18 cellular contexts compared by ENCODE assay signal in the genomic region with DNA sequence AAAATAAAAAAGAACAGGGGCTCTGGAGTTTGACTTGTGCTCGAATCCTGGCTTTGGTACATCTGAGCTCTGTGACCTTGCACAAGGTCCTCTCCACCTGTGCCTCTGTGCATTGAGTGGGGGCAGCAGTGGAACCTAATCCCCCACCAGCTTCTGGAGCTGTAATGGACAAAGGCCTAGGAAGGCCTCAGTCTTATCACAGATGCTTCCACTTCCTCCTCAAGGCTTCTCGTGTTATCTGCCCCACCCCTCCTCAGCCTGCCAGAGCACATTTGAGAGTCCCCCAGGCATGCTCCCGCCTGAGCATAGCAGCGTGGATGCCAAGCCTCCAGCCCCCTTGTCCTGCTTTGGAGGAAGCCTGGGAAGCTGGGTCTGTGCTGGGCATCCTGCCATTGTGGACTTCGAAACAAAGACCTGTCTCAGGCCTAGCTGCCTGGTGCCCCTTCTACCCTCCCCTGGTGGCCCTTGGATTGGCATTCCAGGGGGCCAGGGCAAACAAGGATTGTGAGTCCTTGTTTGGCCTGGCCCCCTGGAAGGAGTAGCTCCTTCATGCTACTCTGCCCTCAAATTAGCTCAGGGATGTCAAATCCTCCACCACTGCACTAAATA. TPM values are rescaled to one million over a fixed set of nuclear protein-coding genes. Genes with fewer than 3 reads are reported as not detected.
A peak's percentile ranks its signal among the peaks of the same experiment; 100 is the strongest.
DNase-seq lines count a peak whose midpoint lies in the region; ATAC-seq and TF ChIP-seq lines count a peak whose summit lies in the region.
"Had no signal": no experiment of that assay in that cellular context is flagged by ENCODE, and none has a peak within 500 bp of the region (broad histone marks: within the 10 kb centered on the region; RNA-seq: fewer than 3 reads in every experiment).

No MANE protein-coding gene starts in this region.

- no peak for ATAC-seq in T-helper 17 cell
- ATAC-seq: A549 had no signal

- no peaks in the 10 kb centered on the region for H3K36me3 ChIP-seq in endodermal cell (ENCODE audit: control insufficient read depth, insufficient read depth, low read length)
- H3K36me3 ChIP-seq: HAP-1 had no signal

- no peaks in the 10 kb centered on the region for H3K9me3 Mint-ChIP-seq in T-helper 1 cell treated with Interleukin-12 subunit alpha and Interleukin-12 subunit beta and Interleukin-4 antibody, amounts not matched to agents 30 μg/mL and 1 μg/mL, for 36 hours
- no peaks in the 10 kb centered on the region for H3K9me3 Mint-ChIP-seq in endodermal cell
- peaks cover 5% of the 10 kb centered on the region for H3K9me3 Mint-ChIP-seq in type B pancreatic cell
- peaks cover 3% of the 10 kb centered on the region for H3K9me3 Mint-ChIP-seq in nephron progenitor cell

- WGBS in endodermal cell (ENCODE audit: insufficient coverage in 1 of 2, insufficient read length in 1 of 2), 2 experiments = 85% methylated on average over 4 to 5 of the region's 5 CpGs

- no peak overlapping the region for H3K27ac ChIP-seq in endodermal cell (ENCODE audit: low read depth, low read length)
- H3K27ac ChIP-seq: A549, vagina had no signal

- peaks cover 31% of the 10 kb centered on the region for H3K4me1 Mint-ChIP-seq in T-helper 1 cell treated with Interleukin-12 subunit alpha and Interleukin-12 subunit beta and Interleukin-4 antibody, amounts not matched to agents 30 μg/mL and 1 μg/mL, for 36 hours (ENCODE audit: low read depth)
- H3K4me1 Mint-ChIP-seq in T-helper 17 cell = peaks cover 10% of the 10 kb centered on the region
- H3K4me1 Mint-ChIP-seq in endodermal cell = peaks cover 19% of the 10 kb centered on the region
- peaks cover 5% of the 10 kb centered on the region for H3K4me1 Mint-ChIP-seq in type B pancreatic cell (ENCODE audit: unreplicated experiment)
- H3K4me1 Mint-ChIP-seq in nephron progenitor cell = peaks cover 5% of the 10 kb centered on the region

- H3K36me3 Mint-ChIP-seq in T-helper 1 cell treated with Interleukin-12 subunit alpha and Interleukin-12 subunit beta and Interleukin-4 antibody, amounts not matched to agents 30 μg/mL and 1 μg/mL, for 36 hours (ENCODE audit: low read depth) = peaks cover 9% of the 10 kb centered on the region
- H3K36me3 Mint-ChIP-seq in T-helper 17 cell (ENCODE audit: low read depth) (peaks cover 2% of the 10 kb centered on the region), endodermal cell (ENCODE audit: low read depth) (peaks cover 2% of the 10 kb centered on the region), type B pancreatic cell (no peaks in the 10 kb centered on the region), nephron progenitor cell (ENCODE audit: low read depth) (no peaks in the 10 kb centered on the region)

- DNase-seq in T-helper 1 cell (no peak), T-helper 17 cell (no peak), endodermal cell (no peak), putamen (ENCODE audit: low spot score) (peak; percentile 79), type B pancreatic cell (ENCODE audit: extremely low spot score, unreplicated experiment) (no peak), nephron progenitor cell (no peak)
- no peak for DNase-seq in effector CD4-positive, alpha-beta T cell
- DNase-seq: activated CD4-positive, alpha-beta T cell treated with anti-CD3 and anti-CD28 coated beads, Interleukin-2, amount 50 U/mL, for 48 hours; activated gamma-delta T cell; islet precursor cell; NCI-H1436 treated with DMSO at 0.1 percent for 48 hours; NCI-H526; retina; stimulated activated CD4-positive, alpha-beta T cell treated with anti-CD3 and anti-CD28 coated beads, Interleukin-2, amount 100 ng/mL, for 24 hours had no signal

- no peak overlapping the region for H3K9ac ChIP-seq in endodermal cell (ENCODE audit: extremely low read depth, low read length, poor library complexity, severe bottlenecking)

- no peaks in the 10 kb centered on the region for H3K27me3 ChIP-seq in endodermal cell (ENCODE audit: control insufficient read depth, insufficient read depth, low read length, poor library complexity, severe bottlenecking)
- H3K27me3 ChIP-seq: vagina had no signal

- H3K9me3 ChIP-seq in T-helper 17 cell (ENCODE audit: control insufficient read depth, low read length, poor library complexity, severe bottlenecking) (no peaks in the 10 kb centered on the region), endodermal cell (ENCODE audit: control insufficient read depth, low read length) (no peaks in the 10 kb centered on the region)
- H3K9me3 ChIP-seq: A549, HAP-1, vagina had no signal

- H3K4me1 ChIP-seq in endodermal cell (ENCODE audit: control insufficient read depth, insufficient read depth, low read length) = peaks cover 5% of the 10 kb centered on the region
- H3K4me1 ChIP-seq: A549, vagina had no signal

- no peak overlapping the region for H3K4me3 Mint-ChIP-seq in T-helper 1 cell treated with Interleukin-12 subunit alpha and Interleukin-12 subunit beta and Interleukin-4 antibody, amounts not matched to agents 30 μg/mL and 1 μg/mL, for 36 hours
- H3K4me3 Mint-ChIP-seq in T-helper 17 cell (no peak overlapping the region), endodermal cell (no peak overlapping the region), type B pancreatic cell (no peak overlapping the region), nephron progenitor cell (no peak overlapping the region)

- H3K27ac Mint-ChIP-seq in T-helper 1 cell treated with Interleukin-12 subunit alpha and Interleukin-12 subunit beta and Interleukin-4 antibody, amounts not matched to agents 30 μg/mL and 1 μg/mL, for 36 hours = peak overlapping the region; percentile 46
- H3K27ac Mint-ChIP-seq in T-helper 17 cell = peak overlapping the region; percentile 6
- H3K27ac Mint-ChIP-seq in endodermal cell = peak overlapping the region; percentile 78
- H3K27ac Mint-ChIP-seq in type B pancreatic cell = no peak overlapping the region
- H3K27ac Mint-ChIP-seq in nephron progenitor cell = no peak overlapping the region

- no peaks in the 10 kb centered on the region for H3K27me3 Mint-ChIP-seq in T-helper 1 cell treated with Interleukin-12 subunit alpha and Interleukin-12 subunit beta and Interleukin-4 antibody, amounts not matched to agents 30 μg/mL and 1 μg/mL, for 36 hours (ENCODE audit: low read depth)
- no peaks in the 10 kb centered on the region for H3K27me3 Mint-ChIP-seq in T-helper 17 cell
- no peaks in the 10 kb centered on the region for H3K27me3 Mint-ChIP-seq in endodermal cell (ENCODE audit: insufficient read depth)
- no peaks in the 10 kb centered on the region for H3K27me3 Mint-ChIP-seq in type B pancreatic cell
- H3K27me3 Mint-ChIP-seq in nephron progenitor cell (ENCODE audit: low read depth, poor library complexity) = no peaks in the 10 kb centered on the region

- TF ChIP-seq CTCF in endodermal cell (conservative IDR thresholded peaks at IDR 0.05) = no peak
- no peak for TF ChIP-seq CTCF in type B pancreatic cell (conservative IDR thresholded peaks at IDR 0.05)
- no peak for TF ChIP-seq CTCF in nephron progenitor cell (IDR thresholded peaks at IDR 0.05)

- H3K4me3 ChIP-seq in endodermal cell (ENCODE audit: low read length) = no peak overlapping the region
- H3K4me3 ChIP-seq: A549, HAP-1, vagina had no signal

RNA-seq across cellular contexts. Expression of gene SLC35E4, which starts 15.0 kb away (rescaled TPM):
- total RNA-seq in T-helper 17 cell (1 to 10 TPM; 3.8 to 5.7 TPM), endodermal cell (1 to 10 TPM; 2.3 to 3.9 TPM), type B pancreatic cell (ENCODE audit: low replicate concordance) (2.4 and 3.4 TPM in 2 replicates)
- polyA plus RNA-seq in endodermal cell (2013, experiment 1 of 2) = 2.4 TPM
- polyA plus RNA-seq in endodermal cell (2013, experiment 2 of 2) = 2.1 TPM

RNA-seq across cellular contexts. Expression of gene DUSP18, which starts 17.1 kb away (rescaled TPM):
- 10 to 100 TPM; 10.3 to 11.0 TPM for total RNA-seq in T-helper 17 cell
- total RNA-seq in endodermal cell = 1 to 10 TPM; 7.3 to 7.6 TPM
- polyA plus RNA-seq in endodermal cell (2013, experiment 1 of 2) = 7.5 TPM
- 7.4 TPM for polyA plus RNA-seq in endodermal cell (2013, experiment 2 of 2)
- total RNA-seq in type B pancreatic cell (ENCODE audit: low replicate concordance) = 12.4 and 13.8 TPM in 2 replicates

RNA-seq across cellular contexts. Expression of gene TCN2, which starts 43.6 kb away (rescaled TPM):
- under 1 TPM; 0.55 to 0.65 TPM for total RNA-seq in T-helper 17 cell
- 10 to 100 TPM; 71.8 to 73.6 TPM for total RNA-seq in endodermal cell
- 42.4 TPM for polyA plus RNA-seq in endodermal cell (2013, experiment 1 of 2)
- 38.7 TPM for polyA plus RNA-seq in endodermal cell (2013, experiment 2 of 2)
- total RNA-seq in type B pancreatic cell (ENCODE audit: low replicate concordance) = 9.0 and 14.5 TPM in 2 replicates

RNA-seq across cellular contexts. Expression of gene OSBP2, which starts 44.1 kb away (rescaled TPM):
- total RNA-seq in T-helper 17 cell (1 to 10 TPM; 1.1 to 9.4 TPM), endodermal cell (10 to 100 TPM in 1 of 2 donors, 1 to 10 TPM in 1; 6.8 to 11.1 TPM), type B pancreatic cell (ENCODE audit: low replicate concordance) (8.1 and 9.5 TPM in 2 replicates)
- 4.7 TPM for polyA plus RNA-seq in endodermal cell (2013, experiment 1 of 2)
- polyA plus RNA-seq in endodermal cell (2013, experiment 2 of 2) = 4.3 TPM

RNA-seq across cellular contexts. Expression of gene PES1, which starts 58.9 kb away (rescaled TPM):
- total RNA-seq in T-helper 17 cell = 10 to 100 TPM; 35.9 to 37.8 TPM
- total RNA-seq in endodermal cell = 10 to 100 TPM; 78.7 to 90.2 TPM
- 55.6 TPM for polyA plus RNA-seq in endodermal cell (2013, experiment 1 of 2)
- 52.0 TPM for polyA plus RNA-seq in endodermal cell (2013, experiment 2 of 2)
- 71.3 and 77.0 TPM in 2 replicates for total RNA-seq in type B pancreatic cell (ENCODE audit: low replicate concordance)

Comparison
In these comparisons a context has a peak if more than half of its experiments do, and no peak if none do; other contexts are left out.
1. H3K27ac Mint-ChIP-seq: peak in T-helper 1 cell treated with Interleukin-12 subunit alpha and Interleukin-12 subunit beta and Interleukin-4 antibody, amounts not matched to agents 30 μg/mL and 1 μg/mL, for 36 hours (single experiment), T-helper 17 cell (single experiment) and endodermal cell (single experiment); none in type B pancreatic cell (single experiment) and nephron progenitor cell (single experiment).